6 cellular contexts compared by ENCODE assay signal in genomic region chr15:44229301-44229700, GRCh38. TPM values are rescaled to one million over a fixed set of nuclear protein-coding genes. Genes with fewer than 3 reads are reported as not detected.
"Had no signal": no experiment of that assay in that cellular context is flagged by ENCODE, and none has a peak within 500 bp of the region (broad histone marks: within the 10 kb centered on the region; RNA-seq: fewer than 3 reads in every experiment).

No MANE protein-coding gene starts in this region.

RNA-seq across cellular contexts. Expression of gene FRMD5, which starts 34.2 kb away (rescaled TPM):
- total RNA-seq: activated CD4-positive, alpha-beta memory T cell treated with anti-CD3 and anti-CD28 coated beads, Interleukin-2, amount 10 ng/mL, durations not matched to agents 7 days and 5 days; activated CD4-positive, alpha-beta T cell treated with anti-CD3 and anti-CD28 coated beads, Interleukin-2, amount 10 ng/mL, durations not matched to agents 24 days and 14 days; activated CD8-positive, alpha-beta T cell treated with anti-CD3 and anti-CD28 coated beads, Interleukin-2, amount 10 ng/mL, durations not matched to agents 7 days and 5 days; T-helper 1 cell treated with Interleukin-12 subunit alpha and Interleukin-12 subunit beta and Interleukin-4 antibody, amounts not matched to agents 30 ng/mL and 1 ng/mL, for 36 hours; T-helper 17 cell; T-helper 2 cell treated with Interferon-gamma antibody and Interleukin-4, amounts not matched to agents 100 ng/mL and 5 ng/mL, for 36 hours had no signal
